20 cellular contexts compared by ENCODE assay signal in genomic region chr3:134430950-134431445, GRCh38. TPM values are rescaled to one million over a fixed set of nuclear protein-coding genes. Genes with fewer than 3 reads are reported as not detected.
DNase-seq lines count a peak whose midpoint lies in the region; ATAC-seq lines count a peak whose summit lies in the region.
"Had no signal": no experiment of that assay in that cellular context is flagged by ENCODE, and none has a peak within 500 bp of the region (broad histone marks: within the 10 kb centered on the region; RNA-seq: fewer than 3 reads in every experiment).

No MANE protein-coding gene starts in this region.

- H3K4me1 Mint-ChIP-seq in activated CD4-positive, alpha-beta T cell treated with anti-CD3 and anti-CD28 coated beads, Interleukin-2, amount 10 ng/mL, durations not matched to agents 24 days and 14 days = no peaks in the 10 kb centered on the region
- no peaks in the 10 kb centered on the region for H3K4me1 Mint-ChIP-seq in activated CD4-positive, alpha-beta T cell treated with anti-CD3 and anti-CD28 coated beads for 36 hours
- no peaks in the 10 kb centered on the region for H3K4me1 Mint-ChIP-seq in stimulated activated naive CD8-positive, alpha-beta T cell treated with anti-CD3 and anti-CD28 coated beads, Interleukin-15, amount 100 ng/mL, for 72 hours
- H3K4me1 Mint-ChIP-seq: naive B cell had no signal

- ATAC-seq in activated CD4-positive, alpha-beta T cell treated with anti-CD3 and anti-CD28 coated beads for 36 hours = no peak
- no peak for ATAC-seq in stimulated activated naive CD8-positive, alpha-beta T cell treated with anti-CD3 and anti-CD28 coated beads, Interleukin-15, amount 100 ng/mL, for 72 hours
- ATAC-seq: esophagus mucosa, GM12878, left lobe of liver, upper lobe of right lung had no signal

- CTCF ChIA-PET in activated CD4-positive, alpha-beta T cell treated with anti-CD3 and anti-CD28 coated beads for 36 hours (lab: Charles Lee) = no interaction called here

- H3K27me3 ChIP-seq in SJCRH30 = no peaks in the 10 kb centered on the region; the same call in 1 of the 2 replicates
- H3K27me3 ChIP-seq: adrenal gland, colonic mucosa, upper lobe of right lung had no signal

- POLR2A ChIA-PET in activated CD4-positive, alpha-beta T cell treated with anti-CD3 and anti-CD28 coated beads for 36 hours (lab: Charles Lee) = no interaction called here

- H3K4me3 ChIP-seq in SJCRH30 = no peak overlapping the region
- H3K4me3 ChIP-seq: adrenal gland, colonic mucosa, GM12878, upper lobe of right lung had no signal

- H3K9me3 ChIP-seq in SJCRH30 (replicated peaks) = no peaks in the 10 kb centered on the region
- H3K9me3 ChIP-seq: adrenal gland, colonic mucosa, upper lobe of right lung had no signal

- no peak overlapping the region for H3K27ac Mint-ChIP-seq in activated CD4-positive, alpha-beta T cell treated with anti-CD3 and anti-CD28 coated beads, Interleukin-2, amount 10 ng/mL, durations not matched to agents 24 days and 14 days
- no peak overlapping the region for H3K27ac Mint-ChIP-seq in activated CD4-positive, alpha-beta T cell treated with anti-CD3 and anti-CD28 coated beads for 36 hours
- no peak overlapping the region for H3K27ac Mint-ChIP-seq in stimulated activated naive CD8-positive, alpha-beta T cell treated with anti-CD3 and anti-CD28 coated beads, Interleukin-15, amount 100 ng/mL, for 72 hours
- H3K27ac Mint-ChIP-seq: T-helper 1 cell treated with Interleukin-12 subunit alpha and Interleukin-12 subunit beta and Interleukin-4 antibody, amounts not matched to agents 30 μg/mL and 1 μg/mL, for 36 hours had no signal

- H3K36me3 Mint-ChIP-seq in activated CD4-positive, alpha-beta T cell treated with anti-CD3 and anti-CD28 coated beads, Interleukin-2, amount 10 ng/mL, durations not matched to agents 24 days and 14 days (ENCODE audit: low read depth) = no peaks in the 10 kb centered on the region
- H3K36me3 Mint-ChIP-seq in activated CD4-positive, alpha-beta T cell treated with anti-CD3 and anti-CD28 coated beads for 36 hours (ENCODE audit: low read depth) = no peaks in the 10 kb centered on the region
- H3K36me3 Mint-ChIP-seq: naive B cell had no signal

- peak; percentile 44 for DNase-seq in activated CD4-positive, alpha-beta T cell treated with anti-CD3 and anti-CD28 coated beads, Interleukin-2, amount 10 ng/mL, durations not matched to agents 24 days and 14 days
- no peak for DNase-seq in activated CD4-positive, alpha-beta T cell treated with anti-CD3 and anti-CD28 coated beads for 36 hours
- peak; percentile 65 for DNase-seq in HT1080 (ENCODE audit: low read depth)
- peak; percentile 78 for DNase-seq in NCI-H748 (lab: John Stamatoyannopoulos, UW; ENCODE audit: unreplicated experiment)
- no peak for DNase-seq in stimulated activated naive CD8-positive, alpha-beta T cell treated with anti-CD3 and anti-CD28 coated beads, Interleukin-15, amount 100 ng/mL, for 72 hours
- no peak for DNase-seq in NK-92 treated with Interleukin-12 subunit alpha and Interleukin-12 subunit beta, amount 100 ng/mL, for 24 hours (lab: John Stamatoyannopoulos, UW)
- DNase-seq in stimulated activated CD4-positive, alpha-beta T cell treated with anti-CD3 and anti-CD28 coated beads, Interleukin-4, amount 100 ng/mL, for 24 hours = no peak
- no peak for DNase-seq in SJCRH30
- DNase-seq: activated CD4-positive, alpha-beta T cell treated with anti-CD3 and anti-CD28 coated beads for 1 hour; activated T-cell treated with anti-CD3 and anti-CD28 coated beads, Interleukin-2, amount 50 U/mL, for 1 hour; adrenal gland; colonic mucosa; naive B cell; NCI-H187; stimulated activated CD4-positive, alpha-beta T cell treated with anti-CD3 and anti-CD28 coated beads, Interleukin-2, amount 100 ng/mL, for 24 hours; upper lobe of right lung had no signal

- no peak overlapping the region for H3K27ac ChIP-seq in SJCRH30
- H3K27ac ChIP-seq: adrenal gland, colonic mucosa, upper lobe of right lung had no signal

- peaks cover 10% of the 10 kb centered on the region for H3K4me1 ChIP-seq in SJCRH30
- H3K4me1 ChIP-seq: colonic mucosa, upper lobe of right lung had no signal

- H3K4me3 Mint-ChIP-seq in activated CD4-positive, alpha-beta T cell treated with anti-CD3 and anti-CD28 coated beads, Interleukin-2, amount 10 ng/mL, durations not matched to agents 24 days and 14 days = no peak overlapping the region
- H3K4me3 Mint-ChIP-seq in activated CD4-positive, alpha-beta T cell treated with anti-CD3 and anti-CD28 coated beads for 36 hours = no peak overlapping the region
- no peak overlapping the region for H3K4me3 Mint-ChIP-seq in stimulated activated naive CD8-positive, alpha-beta T cell treated with anti-CD3 and anti-CD28 coated beads, Interleukin-15, amount 100 ng/mL, for 72 hours
- H3K4me3 Mint-ChIP-seq: naive B cell; T-helper 1 cell treated with Interleukin-12 subunit alpha and Interleukin-12 subunit beta and Interleukin-4 antibody, amounts not matched to agents 30 μg/mL and 1 μg/mL, for 36 hours had no signal

- H3K27me3 Mint-ChIP-seq in activated CD4-positive, alpha-beta T cell treated with anti-CD3 and anti-CD28 coated beads, Interleukin-2, amount 10 ng/mL, durations not matched to agents 24 days and 14 days = peaks cover 19% of the 10 kb centered on the region
- H3K27me3 Mint-ChIP-seq in activated CD4-positive, alpha-beta T cell treated with anti-CD3 and anti-CD28 coated beads for 36 hours = peaks cover 6% of the 10 kb centered on the region
- H3K27me3 Mint-ChIP-seq in stimulated activated naive CD8-positive, alpha-beta T cell treated with anti-CD3 and anti-CD28 coated beads, Interleukin-15, amount 100 ng/mL, for 72 hours = peaks cover 46% of the 10 kb centered on the region

- intact Hi-C loops in activated CD4-positive, alpha-beta T cell treated with anti-CD3 and anti-CD28 coated beads, Interleukin-2, amount 10 ng/mL, durations not matched to agents 24 days and 14 days (cut with micrococcal nuclease) = no loop called here
- intact Hi-C loops in activated CD4-positive, alpha-beta T cell treated with anti-CD3 and anti-CD28 coated beads for 36 hours (cut with DNase I, micrococcal nuclease) = no loop called here

- H3K9me3 Mint-ChIP-seq in activated CD4-positive, alpha-beta T cell treated with anti-CD3 and anti-CD28 coated beads, Interleukin-2, amount 10 ng/mL, durations not matched to agents 24 days and 14 days = no peaks in the 10 kb centered on the region
- H3K9me3 Mint-ChIP-seq in activated CD4-positive, alpha-beta T cell treated with anti-CD3 and anti-CD28 coated beads for 36 hours (ENCODE audit: low read depth) = no peaks in the 10 kb centered on the region
- no peaks in the 10 kb centered on the region for H3K9me3 Mint-ChIP-seq in stimulated activated naive CD8-positive, alpha-beta T cell treated with anti-CD3 and anti-CD28 coated beads, Interleukin-15, amount 100 ng/mL, for 72 hours
- H3K9me3 Mint-ChIP-seq: T-helper 1 cell treated with Interleukin-12 subunit alpha and Interleukin-12 subunit beta and Interleukin-4 antibody, amounts not matched to agents 30 μg/mL and 1 μg/mL, for 36 hours had no signal

- H3K36me3 ChIP-seq in SJCRH30 = no peaks in the 10 kb centered on the region
- H3K36me3 ChIP-seq: adrenal gland, colonic mucosa, upper lobe of right lung had no signal

RNA-seq across cellular contexts. Expression of gene ANAPC13, which starts 54.8 kb away (rescaled TPM):
- 29.7 and 30.0 TPM in 2 replicates for total RNA-seq in activated CD4-positive, alpha-beta T cell treated with anti-CD3 and anti-CD28 coated beads, Interleukin-2, amount 10 ng/mL, durations not matched to agents 24 days and 14 days
- total RNA-seq in activated CD4-positive, alpha-beta T cell treated with anti-CD3 and anti-CD28 coated beads for 36 hours = 10 to 100 TPM; 35.9 to 39.7 TPM
- total RNA-seq in HT1080 (2014; rRNA removed; shearing (Covaris generic)) = 82.9 and 104 TPM in 2 replicates
- 156 and 166 TPM in 2 replicates for polyA plus RNA-seq in HT1080 (2015; cell fraction: cytosol; rRNA removed)
- polyA plus RNA-seq in HT1080 (2015; cell fraction: nucleus; rRNA removed) = 66.5 and 67.2 TPM in 2 replicates
- total RNA-seq in SJCRH30 (2014; rRNA removed; shearing (Covaris generic)) = 70.1 and 76.2 TPM in 2 replicates

RNA-seq across cellular contexts. Expression of gene CEP63, which starts 54.9 kb away (rescaled TPM):
- total RNA-seq in activated CD4-positive, alpha-beta T cell treated with anti-CD3 and anti-CD28 coated beads, Interleukin-2, amount 10 ng/mL, durations not matched to agents 24 days and 14 days = 18.6 and 20.5 TPM in 2 replicates
- total RNA-seq in activated CD4-positive, alpha-beta T cell treated with anti-CD3 and anti-CD28 coated beads for 36 hours = 10 to 100 TPM; 21.3 to 25.9 TPM
- total RNA-seq in HT1080 (2014; rRNA removed; shearing (Covaris generic)) = 25.6 and 28.1 TPM in 2 replicates
- polyA plus RNA-seq in HT1080 (2015; cell fraction: cytosol; rRNA removed) = 43.3 and 50.3 TPM in 2 replicates
- polyA plus RNA-seq in HT1080 (2015; cell fraction: nucleus; rRNA removed) = 29.0 and 29.4 TPM in 2 replicates
- total RNA-seq in SJCRH30 (2014; rRNA removed; shearing (Covaris generic)) = 22.8 and 36.1 TPM in 2 replicates

RNA-seq across cellular contexts. Expression of gene AMOTL2, which starts 56.8 kb away (rescaled TPM):
- not detected in 2 replicates for total RNA-seq in activated CD4-positive, alpha-beta T cell treated with anti-CD3 and anti-CD28 coated beads, Interleukin-2, amount 10 ng/mL, durations not matched to agents 24 days and 14 days
- under 1 TPM; 0.32 to 0.42 TPM for total RNA-seq in activated CD4-positive, alpha-beta T cell treated with anti-CD3 and anti-CD28 coated beads for 36 hours
- total RNA-seq in HT1080 (2014; rRNA removed; shearing (Covaris generic)) = 197 and 213 TPM in 2 replicates
- 165 and 175 TPM in 2 replicates for polyA plus RNA-seq in HT1080 (2015; cell fraction: cytosol; rRNA removed)
- 320 and 337 TPM in 2 replicates for polyA plus RNA-seq in HT1080 (2015; cell fraction: nucleus; rRNA removed)
- total RNA-seq in SJCRH30 (2014; rRNA removed; shearing (Covaris generic)) = 18.8 and 19.0 TPM in 2 replicates

Comparison
In these comparisons a context has a peak if more than half of its experiments do, and no peak if none do; other contexts are left out.
1. DNase-seq: peak in activated CD4-positive, alpha-beta T cell treated with anti-CD3 and anti-CD28 coated beads, Interleukin-2, amount 10 ng/mL, durations not matched to agents 24 days and 14 days (single experiment), HT1080 (single experiment) and NCI-H748 (single experiment); none in activated CD4-positive, alpha-beta T cell treated with anti-CD3 and anti-CD28 coated beads for 36 hours (single experiment), stimulated activated naive CD8-positive, alpha-beta T cell treated with anti-CD3 and anti-CD28 coated beads, Interleukin-15, amount 100 ng/mL, for 72 hours (0 of 2), NK-92 treated with Interleukin-12 subunit alpha and Interleukin-12 subunit beta, amount 100 ng/mL, for 24 hours (single experiment), stimulated activated CD4-positive, alpha-beta T cell treated with anti-CD3 and anti-CD28 coated beads, Interleukin-4, amount 100 ng/mL, for 24 hours (single experiment) and SJCRH30 (0 of 2).
2. RNA of gene AMOTL2, which starts 56.8 kb away (total RNA-seq): 197 to 213 TPM in HT1080 and 18.8 to 19.0 TPM in SJCRH30; 0.32 to 0.42 TPM in activated CD4-positive, alpha-beta T cell treated with anti-CD3 and anti-CD28 coated beads for 36 hours and not detected in activated CD4-positive, alpha-beta T cell treated with anti-CD3 and anti-CD28 coated beads, Interleukin-2, amount 10 ng/mL, durations not matched to agents 24 days and 14 days; every median in the first group is over 10 times any median in the second.